31 cellular contexts compared by ENCODE assay signal in genomic region chr17:42169351-42169750, GRCh38. TPM values are rescaled to one million over a fixed set of nuclear protein-coding genes. Genes with fewer than 3 reads are reported as not detected.
DNase-seq lines count a peak whose midpoint lies in the region; ATAC-seq, FAIRE-seq and TF ChIP-seq lines count a peak whose summit lies in the region.
"Had no signal": no experiment of that assay in that cellular context is flagged by ENCODE, and none has a peak within 500 bp of the region (broad histone marks: within the 10 kb centered on the region; RNA-seq: fewer than 3 reads in every experiment).

No MANE protein-coding gene starts in this region.

- no CpG with 5 or more reads among the region's 29 CpGs for whole genome bisulfite sequencing in neuronal stem cell (ENCODE audit: extremely low coverage in 2 of 2, insufficient read length in 2 of 2, insufficient replicate concordance in 1 of 2), 2 donors
- 94% methylated on average over 22 of the region's 29 CpGs for WGBS in hepatocyte (ENCODE audit: low lambda C conversion rate, missing lambda C conversion rate)

- H3K14ac ChIP-seq in neuronal stem cell (ENCODE audit: low read length): peak overlapping the region; percentile 38

- H3K27me3 ChIP-seq in GM23338 (ENCODE audit: insufficient read depth) (no peaks in the 10 kb centered on the region), neuronal stem cell (ENCODE audit: control insufficient read depth in 3 of 3, insufficient read depth in 3 of 3, low read depth in 1 of 3, low read length in 3 of 3) (peaks cover 0 to 37% (median 0%) of the 10 kb centered on the region in 3 experiments), hepatocyte (peaks cover 3% of the 10 kb centered on the region)
- H3K27me3 ChIP-seq: BE2C, BLaER1 had no signal

- H3K23ac ChIP-seq in neuronal stem cell (ENCODE audit: low read depth, low read length, poor library complexity): peak overlapping the region; percentile 55

- H4K8ac ChIP-seq in neuronal stem cell (ENCODE audit: low read depth, low read length): no peak overlapping the region

- H2BK15ac ChIP-seq in neuronal stem cell (ENCODE audit: low read length): no peak overlapping the region

- H3K4me2 ChIP-seq in GM23338: no peak overlapping the region
- no peak overlapping the region for H3K4me2 ChIP-seq in neuronal stem cell (ENCODE audit: insufficient read depth, low read length, poor library complexity, severe bottlenecking)
- no peak overlapping the region for H3K4me2 ChIP-seq in hepatocyte
- H3K4me2 ChIP-seq: BLaER1 had no signal

- no peaks in the 10 kb centered on the region for H3K9me2 ChIP-seq in GM23338 (ENCODE audit: insufficient read depth)
- no peaks in the 10 kb centered on the region for H3K9me2 ChIP-seq in hepatocyte (replicated peaks; ENCODE audit: insufficient read depth)

- H3K4me1 ChIP-seq in GM23338 (ENCODE audit: insufficient read depth): no peaks in the 10 kb centered on the region
- H3K4me1 ChIP-seq in neuronal stem cell (ENCODE audit: control insufficient read depth in 2 of 2, insufficient read depth in 1 of 2, low read depth in 1 of 2, low read length in 2 of 2): peaks cover 0 to 1% of the 10 kb centered on the region in 2 donors
- H3K4me1 ChIP-seq in hepatocyte (ENCODE audit: insufficient read depth): no peaks in the 10 kb centered on the region
- H3K4me1 ChIP-seq: BE2C had no signal

- H3K36me3 ChIP-seq in GM23338 (ENCODE audit: insufficient read depth): no peaks in the 10 kb centered on the region
- H3K36me3 ChIP-seq in neuronal stem cell (replicated peaks in 1 of 2; ENCODE audit: control insufficient read depth in 2 of 2, insufficient read depth in 2 of 2, low read length in 2 of 2): no peaks in the 10 kb centered on the region
- H3K36me3 ChIP-seq in hepatocyte (replicated peaks; ENCODE audit: insufficient read depth, low read depth): no peaks in the 10 kb centered on the region
- H3K36me3 ChIP-seq: BLaER1 had no signal

- no peak overlapping the region for H3K4me3 ChIP-seq in GM23338
- no peak overlapping the region for H3K4me3 ChIP-seq in neuronal stem cell (ENCODE audit: low read length in 2 of 2)
- no peak overlapping the region for H3K4me3 ChIP-seq in hepatocyte
- H3K4me3 ChIP-seq: BLaER1, GM12878 had no signal

- no peaks in the 10 kb centered on the region for H3K4me1 Mint-ChIP-seq in GM23338
- H3K4me1 Mint-ChIP-seq: CD4-positive, alpha-beta memory T cell; CD8-positive, alpha-beta memory T cell had no signal

- peak overlapping the region; percentile 48 for H3K18ac ChIP-seq in neuronal stem cell (ENCODE audit: low read length)

- H3K36me3 Mint-ChIP-seq in GM23338 (ENCODE audit: low read depth): no peaks in the 10 kb centered on the region
- H3K36me3 Mint-ChIP-seq: CD14-positive monocyte; CD4-positive, alpha-beta memory T cell; CD4-positive, CD25-positive, alpha-beta regulatory T cell; CD8-positive, alpha-beta memory T cell had no signal

- H3K79me2 ChIP-seq in GM23338 (replicated peaks; ENCODE audit: insufficient read depth) (no peaks in the 10 kb centered on the region), hepatocyte (no peaks in the 10 kb centered on the region)

- no peak overlapping the region for H4K91ac ChIP-seq in neuronal stem cell (ENCODE audit: low read depth, low read length, poor library complexity)

- no peak overlapping the region for H3K4me3 Mint-ChIP-seq in GM23338
- H3K4me3 Mint-ChIP-seq: CD14-positive monocyte; CD4-positive, alpha-beta memory T cell; CD4-positive, CD25-positive, alpha-beta regulatory T cell had no signal

- H3K9me3 ChIP-seq in neuronal stem cell (replicated peaks in 1 of 2; ENCODE audit: control insufficient read depth in 2 of 2, insufficient read depth in 1 of 2, low read depth in 1 of 2, low read length in 2 of 2): peaks cover 0 to 1% of the 10 kb centered on the region in 2 donors
- H3K9me3 ChIP-seq in hepatocyte (ENCODE audit: low read depth): no peaks in the 10 kb centered on the region
- H3K9me3 ChIP-seq: BE2C, BLaER1 had no signal

- H3K9me3 Mint-ChIP-seq in GM23338: no peaks in the 10 kb centered on the region
- H3K9me3 Mint-ChIP-seq: CD14-positive monocyte; CD4-positive, alpha-beta memory T cell; CD8-positive, alpha-beta memory T cell had no signal

- no peak overlapping the region for H2BK12ac ChIP-seq in neuronal stem cell (ENCODE audit: low read length)

- H3F3A ChIP-seq in GM23338 (replicated peaks; ENCODE audit: low read depth): no peaks in the 10 kb centered on the region

- H2AFZ ChIP-seq in GM23338 (peak overlapping the region; percentile 14; the same call in 1 of the 2 replicates), neuronal stem cell (ENCODE audit: low read length) (no peak overlapping the region), hepatocyte (no peak overlapping the region)

- H2BK5ac ChIP-seq in neuronal stem cell (ENCODE audit: low read length): no peak overlapping the region

- ATAC-seq in GM23338: no peak
- ATAC-seq: GM12878 had no signal

- H2BK120ac ChIP-seq in neuronal stem cell (ENCODE audit: low read depth, low read length): no peak overlapping the region

- H3K27me3 Mint-ChIP-seq in GM23338 (ENCODE audit: insufficient read depth, low read depth, poor library complexity): peaks cover 22% of the 10 kb centered on the region
- H3K27me3 Mint-ChIP-seq: CD4-positive, alpha-beta memory T cell; CD4-positive, CD25-positive, alpha-beta regulatory T cell had no signal

- TF ChIP-seq CTCF in GM23338 (conservative IDR thresholded peaks at IDR 0.05; ENCODE audit: low read depth in 2 of 2): no peak
- TF ChIP-seq CTCF in hepatocyte (IDR thresholded peaks at IDR 0.05; ENCODE audit: poor library complexity): no peak

- H4K20me1 ChIP-seq in GM23338 (replicated peaks; ENCODE audit: insufficient read depth) (no peaks in the 10 kb centered on the region; the same call in 1 of the 2 replicates), hepatocyte (ENCODE audit: insufficient read depth, poor library complexity, severe bottlenecking) (no peaks in the 10 kb centered on the region)
- H4K20me1 ChIP-seq: BLaER1 had no signal

- H3K27ac ChIP-seq in GM23338 (ENCODE audit: low read depth) (no peak overlapping the region), neuronal stem cell (replicated peaks; ENCODE audit: low read length) (no peak overlapping the region), hepatocyte (no peak overlapping the region)
- H3K27ac ChIP-seq: BLaER1 had no signal

- peak; percentile 52 for FAIRE-seq in HTR-8/SVneo (lab: Jason Lieb, UNC)
- FAIRE-seq: A204.1, GM12878, GM12892, GM18507 had no signal

- DNase-seq in GM23338 (ENCODE audit: low spot score) (no peak), HTR-8/SVneo (ENCODE audit: insufficient read length, low spot score) (no peak), neuronal stem cell (ENCODE audit: low spot score) (no peak), hepatocyte (ENCODE audit: low spot score) (no peak), NOMO-1 treated with DMSO at 0.1 percent for 48 hours (lab: John Stamatoyannopoulos, UW; ENCODE audit: unreplicated experiment) (no peak)
- no peak for DNase-seq in activated CD8-positive, alpha-beta memory T cell treated with anti-CD3 and anti-CD28 coated beads for 24 hours
- DNase-seq: 8988T; ACHN; BE2C; C1 segment of cervical spinal cord; CD4-positive, alpha-beta memory T cell; CD4-positive, CD25-positive, alpha-beta regulatory T cell; CD8-positive, alpha-beta memory T cell; COR-L47; DMS 273 treated with DMSO at 0.1 percent for 48 hours; DMS153; DMS53; DMS79; DND-41; EL; GDM1 had no signal

- H3K27ac Mint-ChIP-seq in GM23338: no peak overlapping the region
- H3K27ac Mint-ChIP-seq: CD4-positive, alpha-beta memory T cell; CD4-positive, CD25-positive, alpha-beta regulatory T cell; CD8-positive, alpha-beta memory T cell had no signal

- H3K9ac ChIP-seq in neuronal stem cell (ENCODE audit: low read depth, low read length, poor library complexity): peak overlapping the region; percentile 30
- H3K9ac ChIP-seq: BLaER1 had no signal

- H3K4ac ChIP-seq in neuronal stem cell (ENCODE audit: low read length): peak overlapping the region; percentile 23

- peaks cover 6% of the 10 kb centered on the region for H3K79me1 ChIP-seq in neuronal stem cell (ENCODE audit: low read depth, low read length)

- H2AK5ac ChIP-seq in neuronal stem cell (ENCODE audit: low read depth, low read length): peak overlapping the region; percentile 79

RNA-seq across cellular contexts. Expression of gene KCNH4, which starts 11.6 kb away (rescaled TPM):
- 0.08 and 0.49 TPM in 2 replicates for total RNA-seq in GM23338 (2014; rRNA removed; shearing (Covaris generic))
- polyA plus RNA-seq in GM23338 (2016; fragmentation: Nextera tagmentation; extraction: Ambion mirVana) (0.05 and 0.08 TPM in 2 replicates), hepatocyte (0.12 and 0.23 TPM in 2 replicates)
- polyA plus RNA-seq in neuronal stem cell (2013, experiment 1 of 2): not detected
- polyA plus RNA-seq in neuronal stem cell (2013, experiment 2 of 2): not detected
- total RNA-seq in hepatocyte: 0.08 and 0.17 TPM in 2 replicates
- total RNA-seq: G401 had no signal
- polyA plus RNA-seq: CD14-positive monocyte; CD4-positive, alpha-beta memory T cell; CD4-positive, CD25-positive, alpha-beta regulatory T cell; CD8-positive, alpha-beta memory T cell had no signal

RNA-seq across cellular contexts. Expression of gene RAB5C, which starts 14.6 kb away (rescaled TPM):
- 53.2 and 64.2 TPM in 2 replicates for total RNA-seq in GM23338 (2014; rRNA removed; shearing (Covaris generic))
- polyA plus RNA-seq in GM23338 (2016; fragmentation: Nextera tagmentation; extraction: Ambion mirVana) (23.9 and 28.2 TPM in 2 replicates), hepatocyte (172 and 184 TPM in 2 replicates)
- 73.5 TPM for polyA plus RNA-seq in neuronal stem cell (2013, experiment 1 of 2)
- polyA plus RNA-seq in neuronal stem cell (2013, experiment 2 of 2): 73.6 TPM
- 123 and 158 TPM in 2 replicates for total RNA-seq in hepatocyte

RNA-seq across cellular contexts. Expression of gene HCRT, which starts 15.9 kb away (rescaled TPM):
- total RNA-seq in GM23338 (2014; rRNA removed; shearing (Covaris generic)): not detected in 2 replicates
- 0.70 TPM in 1 of 2 replicates, not detected in the other for polyA plus RNA-seq in GM23338 (2016; fragmentation: Nextera tagmentation; extraction: Ambion mirVana)
- not detected for polyA plus RNA-seq in neuronal stem cell (2013, experiment 1 of 2)
- polyA plus RNA-seq in neuronal stem cell (2013, experiment 2 of 2): 0.17 TPM
- not detected in 2 replicates for total RNA-seq in hepatocyte
- not detected in 2 replicates for polyA plus RNA-seq in hepatocyte
- total RNA-seq: A673; CD4-positive, alpha-beta memory T cell; CD4-positive, CD25-positive, alpha-beta regulatory T cell; CD8-positive, alpha-beta memory T cell; Daoy; G401 had no signal
- polyA plus RNA-seq: AG04450; CD14-positive monocyte; CD4-positive, alpha-beta memory T cell; CD4-positive, CD25-positive, alpha-beta regulatory T cell; CD8-positive, alpha-beta memory T cell; GM12878 had no signal

RNA-seq across cellular contexts. Expression of gene GHDC, which starts 24.9 kb away (rescaled TPM):
- 6.4 and 13.8 TPM in 2 replicates for total RNA-seq in GM23338 (2014; rRNA removed; shearing (Covaris generic))
- polyA plus RNA-seq in GM23338 (2016; fragmentation: Nextera tagmentation; extraction: Ambion mirVana) (3.0 and 4.0 TPM in 2 replicates), hepatocyte (7.0 and 8.7 TPM in 2 replicates)
- polyA plus RNA-seq in neuronal stem cell (2013, experiment 1 of 2): 1.8 TPM
- 2.0 TPM for polyA plus RNA-seq in neuronal stem cell (2013, experiment 2 of 2)
- 6.1 and 7.2 TPM in 2 replicates for total RNA-seq in hepatocyte

RNA-seq across cellular contexts. Expression of gene HSPB9, which starts 46.7 kb away (rescaled TPM):
- 0.52 TPM in 1 of 2 replicates, not detected in the other for total RNA-seq in GM23338 (2014; rRNA removed; shearing (Covaris generic))
- polyA plus RNA-seq in GM23338 (2016; fragmentation: Nextera tagmentation; extraction: Ambion mirVana) (0.26 and 0.31 TPM in 2 replicates), hepatocyte (0.34 and 0.46 TPM in 2 replicates)
- polyA plus RNA-seq in neuronal stem cell (2013, experiment 1 of 2): 0.15 TPM
- 0.08 TPM for polyA plus RNA-seq in neuronal stem cell (2013, experiment 2 of 2)
- total RNA-seq in hepatocyte: not detected in 2 replicates
- total RNA-seq: A673; CD4-positive, alpha-beta memory T cell; CD4-positive, CD25-positive, alpha-beta regulatory T cell; G401; GM12878 had no signal
- polyA plus RNA-seq: AG04450; CD14-positive monocyte; CD4-positive, alpha-beta memory T cell; CD8-positive, alpha-beta memory T cell had no signal
